Comparison of ENCODE assay signal across 6 cellular contexts in genomic region chr13:37954597-37954996, GRCh38.
DNase-seq lines count a peak whose midpoint lies in the region; FAIRE-seq and TF ChIP-seq lines count a peak whose summit lies in the region.
"Not testable (repeated sequence)": the region's sequence is repeated elsewhere in the genome, so short reads cannot be mapped to it uniquely, and the experiment has no call there.

No MANE protein-coding gene starts in this region.

- DNase-seq in PC-9 (peak; percentile 48 to 51), MCF 10A (ENCODE audit: unreplicated experiment) (peak; percentile 42), bronchial epithelial cell (ENCODE audit: low read depth) (peak; percentile 3), epithelial cell of esophagus (ENCODE audit: low read depth) (peak; percentile 53), trophoblast cell (peak; percentile 28 to 50)

- not testable (repeated sequence) for H3K79me2 ChIP-seq in PC-9 (ENCODE audit: low read depth); trophoblast cell (ENCODE audit: control insufficient read depth, insufficient read depth, low read length, poor library complexity)

- not testable (repeated sequence) for H2AK5ac ChIP-seq in trophoblast cell (ENCODE audit: low read length)

- H4K8ac ChIP-seq in trophoblast cell (ENCODE audit: low read depth, low read length): not testable (repeated sequence)

- not testable (repeated sequence) for H3K4ac ChIP-seq in trophoblast cell (ENCODE audit: low read depth, low read length)

- H3K27me3 Mint-ChIP-seq in MCF 10A (ENCODE audit: insufficient read depth, unreplicated experiment): not testable (repeated sequence)

- H2BK120ac ChIP-seq in trophoblast cell (ENCODE audit: insufficient read depth, low read length, poor library complexity): not testable (repeated sequence)

- peak overlapping the region; percentile 56 for H2AFZ ChIP-seq in PC-9
- not testable (repeated sequence) for H2AFZ ChIP-seq in trophoblast cell (ENCODE audit: insufficient read depth, low read length, poor library complexity)

- no CpG with 5 or more reads among the region's 9 CpGs for WGBS in trophoblast cell (ENCODE audit: extremely low coverage, insufficient coverage, insufficient read length)

- not testable (repeated sequence) for TF ChIP-seq RAD21 in Ishikawa (IDR thresholded peaks at IDR 0.05; ENCODE audit: low read depth)

- FAIRE-seq in bronchial epithelial cell (lab: Jason Lieb, UNC): not testable (repeated sequence)

- H3K36me3 ChIP-seq in PC-9 (ENCODE audit: low read depth); bronchial epithelial cell (ENCODE audit: control insufficient read depth, insufficient read depth, low read length); trophoblast cell (ENCODE audit: control insufficient read depth in 1 of 2, insufficient read depth in 2 of 2, low read length in 2 of 2): not testable (repeated sequence)

- peaks cover 15% of the 10 kb centered on the region for H3K4me1 Mint-ChIP-seq in MCF 10A (ENCODE audit: insufficient read depth, unreplicated experiment)

- POLR2A ChIA-PET in PC-9 (lab: Charles Lee; ENCODE audit: unreplicated experiment): not testable (repeated sequence)
- POLR2A ChIA-PET in MCF 10A (lab: Yijun Ruan, JAX): interaction anchor here (0.6 kb wide), 1 partner anchor 11 kb away, joined by 3 read pairs; no protein-coding TSS in a partner anchor

- not testable (repeated sequence) for H4K12ac ChIP-seq in trophoblast cell (ENCODE audit: low read depth, low read length)

- H3K9ac ChIP-seq in trophoblast cell (ENCODE audit: low read length): not testable (repeated sequence)

- peaks cover 29% of the 10 kb centered on the region for H3K4me1 ChIP-seq in PC-9 (replicated peaks; ENCODE audit: insufficient read depth)
- H3K4me1 ChIP-seq in trophoblast cell (ENCODE audit: control insufficient read depth in 1 of 2, insufficient read depth in 2 of 2, low read length in 2 of 2): not testable (repeated sequence)

- not testable (repeated sequence) for H3K18ac ChIP-seq in trophoblast cell (ENCODE audit: low read length)

- not testable (repeated sequence) for H4K91ac ChIP-seq in trophoblast cell (ENCODE audit: low read depth, low read length)

- TF ChIP-seq CTCF in PC-9 (conservative IDR thresholded peaks at IDR 0.05); MCF 10A (IDR thresholded peaks at IDR 0.05; ENCODE audit: unreplicated experiment); bronchial epithelial cell (IDR thresholded peaks at IDR 0.05; ENCODE audit: insufficient read depth, low read length, severe bottlenecking); epithelial cell of esophagus (IDR thresholded peaks at IDR 0.05; ENCODE audit: insufficient read depth, low read depth, low read length, missing control alignments): not testable (repeated sequence)

- H3K14ac ChIP-seq in trophoblast cell (ENCODE audit: low read length): not testable (repeated sequence)

- H3K9me2 ChIP-seq in PC-9 (ENCODE audit: insufficient read depth): not testable (repeated sequence)

- peak overlapping the region; percentile 84 for H3K27ac ChIP-seq in PC-9
- H3K27ac ChIP-seq in trophoblast cell (ENCODE audit: low read depth, low read length): not testable (repeated sequence)

- not testable (repeated sequence) for H3K9me3 ChIP-seq in PC-9 (ENCODE audit: insufficient read depth, low read depth); trophoblast cell (ENCODE audit: insufficient read depth, low read depth, low read length)

- H3K23ac ChIP-seq in trophoblast cell (ENCODE audit: low read length): not testable (repeated sequence)

- H3K4me2 ChIP-seq in PC-9: peak overlapping the region; percentile 60
- H3K4me2 ChIP-seq in trophoblast cell (ENCODE audit: low read length): not testable (repeated sequence)

- CTCF ChIA-PET in PC-9 (lab: Charles Lee): not testable (repeated sequence)
- CTCF ChIA-PET in MCF 10A (lab: Yijun Ruan, JAX): interaction anchor here (0.6 kb wide), 2 partner anchors 201 to 256 kb away, joined by 4 to 8 read pairs; no protein-coding TSS in a partner anchor

- not testable (repeated sequence) for H3K4me3 Mint-ChIP-seq in MCF 10A (ENCODE audit: unreplicated experiment)

- TF ChIP-seq EP300 in Ishikawa (IDR thresholded peaks at IDR 0.05; ENCODE audit: borderline replicate concordance): not testable (repeated sequence)

- H3K27ac Mint-ChIP-seq in MCF 10A (ENCODE audit: low read depth, unreplicated experiment): peak overlapping the region; percentile 35

- not testable (repeated sequence) for BruUV-seq in PC-9 (replicated peaks; lab: Mats Ljungman, UMichigan); MCF 10A (replicated peaks; lab: Mats Ljungman, UMichigan)

- peak overlapping the region; percentile 22; the same call in 1 of the 2 replicates for H3K4me3 ChIP-seq in PC-9
- not testable (repeated sequence) for H3K4me3 ChIP-seq in bronchial epithelial cell (ENCODE audit: low read depth, low read length); epithelial cell of esophagus (ENCODE audit: low read length); trophoblast cell (ENCODE audit: low read depth, low read length)

- not testable (repeated sequence) for H3K36me3 Mint-ChIP-seq in MCF 10A (ENCODE audit: insufficient read depth, unreplicated experiment)

- intact Hi-C loops in PC-9 (cut with micrococcal nuclease; ENCODE audit: unreplicated experiment); MCF 10A (cut with micrococcal nuclease): not testable (repeated sequence)

- H3F3A ChIP-seq in PC-9 (ENCODE audit: insufficient read depth, low read depth): not testable (repeated sequence)

- not testable (repeated sequence) for H2BK5ac ChIP-seq in trophoblast cell (ENCODE audit: low read depth, low read length, poor library complexity)

- not testable (repeated sequence) for H4K20me1 ChIP-seq in PC-9 (ENCODE audit: insufficient read depth)

- H3K9me3 Mint-ChIP-seq in MCF 10A (ENCODE audit: unreplicated experiment): not testable (repeated sequence)

- H3K27me3 ChIP-seq in PC-9 (ENCODE audit: insufficient read depth, low read depth); bronchial epithelial cell (ENCODE audit: control insufficient read depth, insufficient read depth, low read length); trophoblast cell (ENCODE audit: insufficient read depth, low read length): not testable (repeated sequence)

- H3K79me1 ChIP-seq in trophoblast cell (ENCODE audit: low read length): not testable (repeated sequence)

- not testable (repeated sequence) for H2BK12ac ChIP-seq in trophoblast cell (ENCODE audit: low read length)

TF ChIP-seq in Ishikawa, 13 proteins besides CTCF, POLR2A, EP300 and RAD21:
- peak; percentile 55; the same call in 1 of the 2 replicates for TF ChIP-seq TEAD4 (IDR thresholded peaks at IDR 0.05)
- TF ChIP-seq CEBPB (IDR thresholded peaks at IDR 0.05): peak; percentile 79

Comparison
In these comparisons a context has a peak if more than half of its experiments do, and no peak if none do; other contexts are left out.
1. DNase-seq: peak in every context shown above with its lines; median percentile 53 in epithelial cell of esophagus; 50 in PC-9; 42 in MCF 10A; 39 in trophoblast cell; 3 in bronchial epithelial cell.